Comparison of ENCODE assay signal across 1 cellular context in the genomic region with DNA sequence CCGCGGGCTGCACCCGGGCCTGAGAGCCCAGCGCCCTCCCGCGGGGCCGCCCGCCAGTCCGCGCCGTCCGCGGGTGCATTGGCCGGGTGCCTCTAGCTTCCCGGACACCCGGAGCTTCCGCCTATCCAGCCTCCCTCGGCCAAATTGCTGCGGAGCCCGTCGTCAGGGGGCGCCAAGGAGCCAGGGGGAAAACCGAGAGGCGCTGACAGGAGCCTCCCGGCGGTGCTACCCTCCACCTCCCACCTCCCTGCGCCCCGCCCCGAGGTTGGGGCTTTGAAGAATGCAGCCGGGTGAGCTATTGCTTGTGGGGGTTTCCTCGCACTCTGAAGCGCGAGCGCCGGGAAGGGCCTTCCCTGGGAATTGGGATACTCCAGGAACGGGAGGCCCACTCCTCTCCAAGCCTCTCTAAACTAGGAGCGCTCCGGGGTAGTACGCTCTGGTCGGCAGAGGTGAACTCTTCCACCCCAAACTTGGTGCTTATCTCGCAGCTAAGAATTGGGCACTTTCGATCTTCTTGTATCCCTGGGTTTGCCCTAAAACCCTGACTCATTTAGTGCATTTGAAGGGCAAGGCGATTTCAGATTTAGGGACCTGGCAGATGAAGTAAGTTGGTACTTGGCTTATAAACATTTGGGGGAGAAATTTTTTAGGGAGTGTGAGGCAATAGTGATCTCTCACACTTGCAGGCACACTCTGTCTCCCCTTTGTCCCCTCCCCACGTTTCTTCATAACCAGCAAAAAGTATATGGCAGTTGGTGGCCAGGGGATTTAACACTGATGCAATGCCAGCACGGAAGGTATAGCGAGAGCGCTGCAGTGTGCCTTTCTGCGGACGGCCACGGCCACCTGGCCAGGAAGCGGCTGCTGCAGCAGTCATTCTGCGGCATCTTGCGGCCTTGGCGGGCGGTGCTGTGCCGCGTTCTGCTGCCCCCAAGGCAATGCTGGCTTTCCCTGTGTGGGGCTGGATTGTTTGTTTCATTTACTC.
TF ChIP-seq lines count a peak whose summit lies in the region.

No MANE protein-coding gene starts in this region.

TF ChIP-seq in K562, 482 proteins besides CTCF, POLR2A, EP300 and RAD21 (continued from another document and continues in another):
- TF ChIP-seq, protein P1, sequence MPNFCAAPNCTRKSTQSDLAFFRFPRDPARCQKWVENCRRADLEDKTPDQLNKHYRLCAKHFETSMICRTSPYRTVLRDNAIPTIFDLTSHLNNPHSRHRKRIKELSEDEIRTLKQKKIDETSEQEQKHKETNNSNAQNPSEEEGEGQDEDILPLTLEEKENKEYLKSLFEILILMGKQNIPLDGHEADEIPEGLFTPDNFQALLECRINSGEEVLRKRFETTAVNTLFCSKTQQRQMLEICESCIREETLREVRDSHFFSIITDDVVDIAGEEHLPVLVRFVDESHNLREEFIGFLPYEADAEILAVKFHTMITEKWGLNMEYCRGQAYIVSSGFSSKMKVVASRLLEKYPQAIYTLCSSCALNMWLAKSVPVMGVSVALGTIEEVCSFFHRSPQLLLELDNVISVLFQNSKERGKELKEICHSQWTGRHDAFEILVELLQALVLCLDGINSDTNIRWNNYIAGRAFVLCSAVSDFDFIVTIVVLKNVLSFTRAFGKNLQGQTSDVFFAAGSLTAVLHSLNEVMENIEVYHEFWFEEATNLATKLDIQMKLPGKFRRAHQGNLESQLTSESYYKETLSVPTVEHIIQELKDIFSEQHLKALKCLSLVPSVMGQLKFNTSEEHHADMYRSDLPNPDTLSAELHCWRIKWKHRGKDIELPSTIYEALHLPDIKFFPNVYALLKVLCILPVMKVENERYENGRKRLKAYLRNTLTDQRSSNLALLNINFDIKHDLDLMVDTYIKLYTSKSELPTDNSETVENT (CRISPR knock-in tag; IDR thresholded peaks at IDR 0.05): no peak
- TF ChIP-seq CBX2 (IDR thresholded peaks at IDR 0.05; ENCODE audit: insufficient read depth, low read length, poor library complexity, severe bottlenecking) (no peak), MAFF (IDR thresholded peaks at IDR 0.05; ENCODE audit: low read length) (no peak), EP400 (IDR thresholded peaks at IDR 0.05) (peak; percentile 57; the same call in 1 of the 2 replicates), SMAD4 (CRISPR knock-in tag; conservative IDR thresholded peaks at IDR 0.05) (no peak; the same call in 1 of the 2 replicates), ZNF583 (CRISPR knock-in tag; IDR thresholded peaks at IDR 0.05) (no peak), JUN (IDR thresholded peaks at IDR 0.05; ENCODE audit: borderline replicate concordance, low read depth, low read length) (peak; percentile 74), JUN (CRISPR knock-in tag; IDR thresholded peaks at IDR 0.05; ENCODE audit: borderline replicate concordance) (no peak), MEF2A (IDR thresholded peaks at IDR 0.05; ENCODE audit: control insufficient read depth, low read depth, low read length) (no peak), OTX1 (CRISPR knock-in tag; IDR thresholded peaks at IDR 0.05) (no peak), POLR2AphosphoS2 (IDR thresholded peaks at IDR 0.05; ENCODE audit: low read length) (no peak), NCOA1 (IDR thresholded peaks at IDR 0.05; ENCODE audit: low read depth) (no peak), MCM7 (IDR thresholded peaks at IDR 0.05) (no peak), PURB (CRISPR knock-in tag; IDR thresholded peaks at IDR 0.05; ENCODE audit: low read depth) (no peak), FOXK2 (conservative IDR thresholded peaks at IDR 0.05 in 1 of 2, IDR thresholded peaks at IDR 0.05 in 1 of 2; ENCODE audit: low read depth in 2 of 2) (no peak), ZNF586 (CRISPR knock-in tag; conservative IDR thresholded peaks at IDR 0.05) (no peak), DPF2 (IDR thresholded peaks at IDR 0.05) (peak; percentile 42; the same call in 1 of the 2 replicates), XRCC4 (IDR thresholded peaks at IDR 0.05; ENCODE audit: extremely low read depth, insufficient read depth, insufficient read length) (no peak), SMAD2 (IDR thresholded peaks at IDR 0.05; ENCODE audit: low read depth, low read length) (no peak), GTF2A2 (tag; IDR thresholded peaks at IDR 0.05) (no peak), ZC3H4 (CRISPR knock-in tag; IDR thresholded peaks at IDR 0.05; ENCODE audit: borderline replicate concordance) (no peak), MTA3 (IDR thresholded peaks at IDR 0.05; ENCODE audit: borderline replicate concordance) (peak; percentile 61), NCOA4 (IDR thresholded peaks at IDR 0.05; ENCODE audit: partially characterized antibody) (no peak), ARID2 (IDR thresholded peaks at IDR 0.05) (no peak), ZNF76 (CRISPR knock-in tag; IDR thresholded peaks at IDR 0.05; ENCODE audit: borderline replicate concordance) (no peak), ZNF717 (CRISPR knock-in tag; IDR thresholded peaks at IDR 0.05) (no peak), NCOR1 (IDR thresholded peaks at IDR 0.05) (no peak), NCOA2 (IDR thresholded peaks at IDR 0.05; ENCODE audit: partially characterized antibody in 2 of 2) (no peak), SOX6 (IDR thresholded peaks at IDR 0.05) (peak; percentile 51; the same call in 1 of the 2 replicates), STAT5B (CRISPR knock-in tag; IDR thresholded peaks at IDR 0.05) (no peak), POLR2G (IDR thresholded peaks at IDR 0.05; ENCODE audit: low read depth, low read length) (peak; percentile 77), KAT8 (IDR thresholded peaks at IDR 0.05; ENCODE audit: low read depth) (no peak), GABPB1 (CRISPR knock-in tag; IDR thresholded peaks at IDR 0.05) (peak; percentile 70), RBFOX2 (IDR thresholded peaks at IDR 0.05; ENCODE audit: low read depth, low read length) (peak; percentile 74), ZNF165 (CRISPR knock-in tag; IDR thresholded peaks at IDR 0.05; ENCODE audit: borderline replicate concordance) (no peak), ZNF316 (IDR thresholded peaks at IDR 0.05) (no peak), ZFP1 (CRISPR knock-in tag; IDR thresholded peaks at IDR 0.05) (no peak), HOXB6 (CRISPR knock-in tag; IDR thresholded peaks at IDR 0.05; ENCODE audit: borderline replicate concordance) (no peak), ARNT (IDR thresholded peaks at IDR 0.05) (no peak), FUS (optimal IDR thresholded peaks at IDR 0.05; ENCODE audit: low read depth, low read length) (no peak), SRSF3 (IDR thresholded peaks at IDR 0.05; ENCODE audit: insufficient read depth, low read length) (no peak), GTF2F1 (IDR thresholded peaks at IDR 0.05; ENCODE audit: low read depth, low read length) (no peak)
- TF ChIP-seq, protein P2, sequence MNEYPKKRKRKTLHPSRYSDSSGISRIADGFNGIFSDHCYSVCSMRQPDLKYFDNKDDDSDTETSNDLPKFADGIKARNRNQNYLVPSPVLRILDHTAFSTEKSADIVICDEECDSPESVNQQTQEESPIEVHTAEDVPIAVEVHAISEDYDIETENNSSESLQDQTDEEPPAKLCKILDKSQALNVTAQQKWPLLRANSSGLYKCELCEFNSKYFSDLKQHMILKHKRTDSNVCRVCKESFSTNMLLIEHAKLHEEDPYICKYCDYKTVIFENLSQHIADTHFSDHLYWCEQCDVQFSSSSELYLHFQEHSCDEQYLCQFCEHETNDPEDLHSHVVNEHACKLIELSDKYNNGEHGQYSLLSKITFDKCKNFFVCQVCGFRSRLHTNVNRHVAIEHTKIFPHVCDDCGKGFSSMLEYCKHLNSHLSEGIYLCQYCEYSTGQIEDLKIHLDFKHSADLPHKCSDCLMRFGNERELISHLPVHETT (CRISPR knock-in tag; conservative IDR thresholded peaks at IDR 0.05 in 1 of 2, IDR thresholded peaks at IDR 0.05 in 1 of 2): no peak; a peak in 1 of 4 replicates
- TF ChIP-seq, protein P3, sequence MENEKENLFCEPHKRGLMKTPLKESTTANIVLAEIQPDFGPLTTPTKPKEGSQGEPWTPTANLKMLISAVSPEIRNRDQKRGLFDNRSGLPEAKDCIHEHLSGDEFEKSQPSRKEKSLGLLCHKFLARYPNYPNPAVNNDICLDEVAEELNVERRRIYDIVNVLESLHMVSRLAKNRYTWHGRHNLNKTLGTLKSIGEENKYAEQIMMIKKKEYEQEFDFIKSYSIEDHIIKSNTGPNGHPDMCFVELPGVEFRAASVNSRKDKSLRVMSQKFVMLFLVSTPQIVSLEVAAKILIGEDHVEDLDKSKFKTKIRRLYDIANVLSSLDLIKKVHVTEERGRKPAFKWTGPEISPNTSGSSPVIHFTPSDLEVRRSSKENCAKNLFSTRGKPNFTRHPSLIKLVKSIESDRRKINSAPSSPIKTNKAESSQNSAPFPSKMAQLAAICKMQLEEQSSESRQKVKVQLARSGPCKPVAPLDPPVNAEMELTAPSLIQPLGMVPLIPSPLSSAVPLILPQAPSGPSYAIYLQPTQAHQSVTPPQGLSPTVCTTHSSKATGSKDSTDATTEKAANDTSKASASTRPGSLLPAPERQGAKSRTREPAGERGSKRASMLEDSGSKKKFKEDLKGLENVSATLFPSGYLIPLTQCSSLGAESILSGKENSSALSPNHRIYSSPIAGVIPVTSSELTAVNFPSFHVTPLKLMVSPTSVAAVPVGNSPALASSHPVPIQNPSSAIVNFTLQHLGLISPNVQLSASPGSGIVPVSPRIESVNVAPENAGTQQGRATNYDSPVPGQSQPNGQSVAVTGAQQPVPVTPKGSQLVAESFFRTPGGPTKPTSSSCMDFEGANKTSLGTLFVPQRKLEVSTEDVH (IDR thresholded peaks at IDR 0.05; ENCODE audit: low read depth, partially characterized antibody): no peak
- TF ChIP-seq, protein P4, sequence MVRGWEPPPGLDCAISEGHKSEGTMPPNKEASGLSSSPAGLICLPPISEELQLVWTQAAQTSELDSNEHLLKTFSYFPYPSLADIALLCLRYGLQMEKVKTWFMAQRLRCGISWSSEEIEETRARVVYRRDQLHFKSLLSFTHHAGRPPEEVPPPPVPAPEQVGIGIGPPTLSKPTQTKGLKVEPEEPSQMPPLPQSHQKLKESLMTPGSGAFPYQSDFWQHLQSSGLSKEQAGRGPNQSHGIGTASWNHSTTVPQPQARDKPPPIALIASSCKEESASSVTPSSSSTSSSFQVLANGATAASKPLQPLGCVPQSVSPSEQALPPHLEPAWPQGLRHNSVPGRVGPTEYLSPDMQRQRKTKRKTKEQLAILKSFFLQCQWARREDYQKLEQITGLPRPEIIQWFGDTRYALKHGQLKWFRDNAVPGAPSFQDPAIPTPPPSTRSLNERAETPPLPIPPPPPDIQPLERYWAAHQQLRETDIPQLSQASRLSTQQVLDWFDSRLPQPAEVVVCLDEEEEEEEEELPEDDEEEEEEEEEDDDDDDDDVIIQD (CRISPR knock-in tag; IDR thresholded peaks at IDR 0.05): no peak
- TF ChIP-seq, protein P5, sequence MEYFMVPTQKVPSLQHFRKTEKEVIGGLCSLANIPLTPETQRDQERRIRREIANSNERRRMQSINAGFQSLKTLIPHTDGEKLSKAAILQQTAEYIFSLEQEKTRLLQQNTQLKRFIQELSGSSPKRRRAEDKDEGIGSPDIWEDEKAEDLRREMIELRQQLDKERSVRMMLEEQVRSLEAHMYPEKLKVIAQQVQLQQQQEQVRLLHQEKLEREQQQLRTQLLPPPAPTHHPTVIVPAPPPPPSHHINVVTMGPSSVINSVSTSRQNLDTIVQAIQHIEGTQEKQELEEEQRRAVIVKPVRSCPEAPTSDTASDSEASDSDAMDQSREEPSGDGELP (CRISPR knock-in tag; IDR thresholded peaks at IDR 0.05; ENCODE audit: borderline replicate concordance): peak; percentile 68; the same call in 1 of the 2 replicates
- TF ChIP-seq, protein P6, sequence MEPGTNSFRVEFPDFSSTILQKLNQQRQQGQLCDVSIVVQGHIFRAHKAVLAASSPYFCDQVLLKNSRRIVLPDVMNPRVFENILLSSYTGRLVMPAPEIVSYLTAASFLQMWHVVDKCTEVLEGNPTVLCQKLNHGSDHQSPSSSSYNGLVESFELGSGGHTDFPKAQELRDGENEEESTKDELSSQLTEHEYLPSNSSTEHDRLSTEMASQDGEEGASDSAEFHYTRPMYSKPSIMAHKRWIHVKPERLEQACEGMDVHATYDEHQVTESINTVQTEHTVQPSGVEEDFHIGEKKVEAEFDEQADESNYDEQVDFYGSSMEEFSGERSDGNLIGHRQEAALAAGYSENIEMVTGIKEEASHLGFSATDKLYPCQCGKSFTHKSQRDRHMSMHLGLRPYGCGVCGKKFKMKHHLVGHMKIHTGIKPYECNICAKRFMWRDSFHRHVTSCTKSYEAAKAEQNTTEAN (CRISPR knock-in tag; IDR thresholded peaks at IDR 0.05): no peak; the same call in 1 of the 2 replicates
- TF ChIP-seq, protein P7, sequence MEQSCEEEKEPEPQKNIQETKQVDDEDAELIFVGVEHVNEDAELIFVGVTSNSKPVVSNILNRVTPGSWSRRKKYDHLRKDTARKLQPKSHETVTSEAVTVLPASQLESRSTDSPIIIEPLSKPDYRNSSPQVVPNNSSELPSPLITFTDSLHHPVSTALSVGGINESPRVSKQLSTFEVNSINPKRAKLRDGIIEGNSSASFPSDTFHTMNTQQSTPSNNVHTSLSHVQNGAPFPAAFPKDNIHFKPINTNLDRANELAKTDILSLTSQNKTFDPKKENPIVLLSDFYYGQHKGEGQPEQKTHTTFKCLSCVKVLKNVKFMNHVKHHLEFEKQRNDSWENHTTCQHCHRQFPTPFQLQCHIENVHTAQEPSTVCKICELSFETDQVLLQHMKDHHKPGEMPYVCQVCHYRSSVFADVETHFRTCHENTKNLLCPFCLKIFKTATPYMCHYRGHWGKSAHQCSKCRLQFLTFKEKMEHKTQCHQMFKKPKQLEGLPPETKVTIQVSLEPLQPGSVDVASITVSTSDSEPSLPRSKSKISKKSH (CRISPR knock-in tag; IDR thresholded peaks at IDR 0.05): no peak
- TF ChIP-seq, protein P8, sequence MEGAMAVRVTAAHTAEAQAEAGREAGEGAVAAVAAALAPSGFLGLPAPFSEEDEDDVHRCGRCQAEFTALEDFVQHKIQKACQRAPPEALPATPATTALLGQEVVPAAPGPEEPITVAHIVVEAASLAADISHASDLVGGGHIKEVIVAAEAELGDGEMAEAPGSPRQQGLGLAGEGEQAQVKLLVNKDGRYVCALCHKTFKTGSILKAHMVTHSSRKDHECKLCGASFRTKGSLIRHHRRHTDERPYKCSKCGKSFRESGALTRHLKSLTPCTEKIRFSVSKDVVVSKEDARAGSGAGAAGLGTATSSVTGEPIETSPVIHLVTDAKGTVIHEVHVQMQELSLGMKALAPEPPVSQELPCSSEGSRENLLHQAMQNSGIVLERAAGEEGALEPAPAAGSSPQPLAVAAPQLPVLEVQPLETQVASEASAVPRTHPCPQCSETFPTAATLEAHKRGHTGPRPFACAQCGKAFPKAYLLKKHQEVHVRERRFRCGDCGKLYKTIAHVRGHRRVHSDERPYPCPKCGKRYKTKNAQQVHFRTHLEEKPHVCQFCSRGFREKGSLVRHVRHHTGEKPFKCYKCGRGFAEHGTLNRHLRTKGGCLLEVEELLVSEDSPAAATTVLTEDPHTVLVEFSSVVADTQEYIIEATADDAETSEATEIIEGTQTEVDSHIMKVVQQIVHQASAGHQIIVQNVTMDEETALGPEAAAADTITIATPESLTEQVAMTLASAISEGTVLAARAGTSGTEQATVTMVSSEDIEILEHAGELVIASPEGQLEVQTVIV (CRISPR knock-in tag; IDR thresholded peaks at IDR 0.05; ENCODE audit: borderline replicate concordance): no peak
- TF ChIP-seq, protein P9, sequence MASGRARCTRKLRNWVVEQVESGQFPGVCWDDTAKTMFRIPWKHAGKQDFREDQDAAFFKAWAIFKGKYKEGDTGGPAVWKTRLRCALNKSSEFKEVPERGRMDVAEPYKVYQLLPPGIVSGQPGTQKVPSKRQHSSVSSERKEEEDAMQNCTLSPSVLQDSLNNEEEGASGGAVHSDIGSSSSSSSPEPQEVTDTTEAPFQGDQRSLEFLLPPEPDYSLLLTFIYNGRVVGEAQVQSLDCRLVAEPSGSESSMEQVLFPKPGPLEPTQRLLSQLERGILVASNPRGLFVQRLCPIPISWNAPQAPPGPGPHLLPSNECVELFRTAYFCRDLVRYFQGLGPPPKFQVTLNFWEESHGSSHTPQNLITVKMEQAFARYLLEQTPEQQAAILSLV (tag; IDR thresholded peaks at IDR 0.05): no peak
